8 cellular contexts compared by ENCODE assay signal in genomic region chr12:6873094-6874006, GRCh38. TPM values are rescaled to one million over a fixed set of nuclear protein-coding genes. Genes with fewer than 3 reads are reported as not detected.
DNase-seq lines count a peak whose midpoint lies in the region; ATAC-seq and TF ChIP-seq lines count a peak whose summit lies in the region.

Gene SPSB2, minus strand, starts transcription at chr12:6873303. Its CDS starts 402 bp downstream, at chr12:6872901.

- peak within 1 kb of the TSS; percentile 93 for H3K4me3 Mint-ChIP-seq in progenitor cell of endocrine pancreas (ENCODE audit: low read depth)

- ATAC-seq in HG02885 (IDR thresholded peaks at IDR 0.05; ENCODE audit: poor library complexity, unreplicated experiment), result peak; percentile 82
- peak; percentile 94 for ATAC-seq in upper lobe of right lung

- H3K36me3 ChIP-seq in left ventricle myocardium inferior (peaks cover 31% of the 10 kb centered on the region), upper lobe of right lung (peaks cover 33% of the 10 kb centered on the region)

- H3K4me3 ChIP-seq in left ventricle myocardium inferior (peak within 1 kb of the TSS; percentile 89), upper lobe of right lung (peak within 1 kb of the TSS; percentile 96)

- peaks cover 28% of the 10 kb centered on the region for H3K4me1 Mint-ChIP-seq in progenitor cell of endocrine pancreas (ENCODE audit: low read depth)

- peak; percentile 98 for DNase-seq in GM13977 (ENCODE audit: low spot score)
- DNase-seq in NCI-H1694 treated with DMSO at 0.1 percent for 48 hours (lab: John Stamatoyannopoulos, UW), result peak; percentile 95
- DNase-seq in amniotic epithelial cell (ENCODE audit: low read depth), result peak; percentile 92
- DNase-seq in left ventricle myocardium inferior, result peak; percentile 98
- DNase-seq in progenitor cell of endocrine pancreas (ENCODE audit: low spot score, unreplicated experiment), result peak; percentile 100
- peak; percentile 100 for DNase-seq in upper lobe of right lung

- peak within 1 kb of the TSS; percentile 90 for H3K27ac ChIP-seq in left ventricle myocardium inferior (replicated peaks)
- peak within 1 kb of the TSS; percentile 89 for H3K27ac ChIP-seq in upper lobe of right lung

- H3K4me1 ChIP-seq in left ventricle myocardium inferior, result peaks cover 52% of the 10 kb centered on the region
- peaks cover 34% of the 10 kb centered on the region for H3K4me1 ChIP-seq in upper lobe of right lung

- peaks cover 23% of the 10 kb centered on the region for H3K36me3 Mint-ChIP-seq in progenitor cell of endocrine pancreas (ENCODE audit: insufficient read depth)

- no peaks in the 10 kb centered on the region for H3K27me3 ChIP-seq in left ventricle myocardium inferior (ENCODE audit: low read depth)
- H3K27me3 ChIP-seq in upper lobe of right lung, result no peaks in the 10 kb centered on the region

- TF ChIP-seq CTCF in GM13977 (IDR thresholded peaks at IDR 0.05; ENCODE audit: extremely low read depth, insufficient read depth, missing control alignments) (no peak), left ventricle myocardium inferior (IDR thresholded peaks at IDR 0.05; ENCODE audit: borderline replicate concordance) (no peak), progenitor cell of endocrine pancreas (IDR thresholded peaks at IDR 0.05; ENCODE audit: unreplicated experiment) (no peak), upper lobe of right lung (IDR thresholded peaks at IDR 0.05) (no peak)

- in situ Hi-C loops in GM13977 (cut with MboI; ENCODE audit: low pct_unique_long_range_greater_than_20kb, low sequenced_read_pairs, unreplicated experiment), result no loop called here

- H3K27me3 Mint-ChIP-seq in progenitor cell of endocrine pancreas, result no peaks in the 10 kb centered on the region

- no peaks in the 10 kb centered on the region for H3K9me3 Mint-ChIP-seq in progenitor cell of endocrine pancreas (ENCODE audit: low read depth)

- peak within 1 kb of the TSS; percentile 95 for H3K27ac Mint-ChIP-seq in progenitor cell of endocrine pancreas

- intact Hi-C loops in T-helper 1 cell treated with Interleukin-12 subunit alpha and Interleukin-12 subunit beta and Interleukin-4 antibody, amounts not matched to agents 30 ng/mL and 1 ng/mL, for 36 hours (cut with micrococcal nuclease), result loop anchor here (1.0 to 5.0 kb wide), 13 partner anchors 18 to 1369 kb away; partner anchors contain the start of genes CHD4, EMG1, ENO2 and FOXJ2
- intact Hi-C loops in left ventricle myocardium inferior (cut with micrococcal nuclease) (no loop called here), upper lobe of right lung (cut with DNase I) (loop anchor here (10.0 kb wide), 1 partner anchor 61 kb away; no protein-coding TSS in a partner anchor)

- H3K9me3 ChIP-seq in left ventricle myocardium inferior (replicated peaks) (no peaks in the 10 kb centered on the region), upper lobe of right lung (no peaks in the 10 kb centered on the region)

RNA-seq across cellular contexts. Expression of gene SPSB2, which starts in this region (rescaled TPM):
- total RNA-seq in T-helper 1 cell treated with Interleukin-12 subunit alpha and Interleukin-12 subunit beta and Interleukin-4 antibody, amounts not matched to agents 30 ng/mL and 1 ng/mL, for 36 hours, result 15.8 and 18.2 TPM in 2 replicates
- 3.2 TPM for total RNA-seq in left ventricle myocardium inferior
- 11.7 and 15.7 TPM in 2 replicates for total RNA-seq in progenitor cell of endocrine pancreas
- total RNA-seq in upper lobe of right lung, result 30.2 TPM

Comparison
In these comparisons a context has a peak if more than half of its experiments do, and no peak if none do; other contexts are left out.
1. Peak in every context shown above with its lines: DNase-seq, ATAC-seq, H3K4me3 ChIP-seq and H3K27ac ChIP-seq.